In the genomic region with DNA sequence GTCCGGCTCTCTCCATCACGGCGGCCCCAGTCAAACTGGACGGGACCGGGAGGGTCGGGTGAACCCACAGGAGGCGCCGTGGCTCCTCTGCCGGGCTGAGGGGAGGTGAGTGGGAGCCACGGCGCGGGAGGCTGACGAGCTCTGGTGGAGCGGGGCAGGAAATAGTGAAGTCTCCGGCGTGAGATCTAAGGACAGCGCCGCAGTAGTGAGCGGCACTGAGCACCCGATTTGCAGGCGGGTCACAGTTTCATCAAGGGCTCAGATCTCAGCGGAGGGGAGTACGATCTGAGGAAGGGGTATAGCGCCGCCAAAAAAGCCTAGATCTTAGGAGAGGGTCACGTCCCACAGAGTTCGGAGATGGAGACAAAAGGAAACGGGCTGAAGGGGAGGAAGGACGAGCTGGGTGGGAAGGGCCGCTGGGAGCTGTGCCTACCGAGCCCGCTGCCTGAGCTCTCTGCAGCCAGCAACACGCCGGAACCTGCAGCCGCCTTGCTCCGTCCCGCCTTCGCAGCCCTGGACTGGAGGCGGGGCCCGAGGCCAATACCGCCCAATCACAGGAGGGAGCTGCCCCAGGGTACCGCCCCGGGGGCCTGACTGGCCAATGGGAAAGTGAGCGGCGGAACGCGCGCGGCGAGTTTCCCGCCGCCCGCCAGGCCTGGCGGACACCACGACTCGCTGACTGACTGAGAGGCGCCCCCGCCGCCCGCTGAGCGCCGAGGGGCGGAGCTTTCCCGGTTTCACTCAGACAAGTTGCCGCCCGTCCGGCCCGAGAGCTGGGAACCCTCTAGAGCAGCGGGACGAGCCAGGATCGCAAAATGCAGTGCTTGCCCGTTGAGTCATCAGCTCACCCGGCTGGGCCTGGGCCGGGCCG, we compare ENCODE assay signal across 8 cellular contexts. TPM values are rescaled to one million over a fixed set of nuclear protein-coding genes. Genes with fewer than 3 reads are reported as not detected.
DNase-seq lines count a peak whose midpoint lies in the region; ATAC-seq, FAIRE-seq and TF ChIP-seq lines count a peak whose summit lies in the region.

No MANE protein-coding gene starts in this region.

- peak overlapping the region; percentile 77 for H3K9ac ChIP-seq in HepG2 (ENCODE audit: insufficient read depth, low read depth, low read length)

- peak; percentile 96 for ATAC-seq in CD4-positive, CD25-positive, alpha-beta regulatory T cell (ENCODE audit: low read depth in 2 of 2)
- peak; percentile 90 for ATAC-seq in GM19397 (IDR thresholded peaks at IDR 0.05; ENCODE audit: unreplicated experiment)
- peak; percentile 90 for ATAC-seq in HG03565 (IDR thresholded peaks at IDR 0.05; ENCODE audit: unreplicated experiment)
- ATAC-seq in HepG2 = peak; percentile 94

- intact Hi-C loops in HepG2 (cut with micrococcal nuclease; ENCODE audit: unreplicated experiment) = no loop called here

- H3K27ac Mint-ChIP-seq in CD4-positive, CD25-positive, alpha-beta regulatory T cell = peak overlapping the region; percentile 43 to 99 (median 90)

- H3K4me1 Mint-ChIP-seq in CD4-positive, CD25-positive, alpha-beta regulatory T cell = peaks cover 0 to 33% (median 17%) of the 10 kb centered on the region in 4 donors

- CTCF ChIA-PET in HepG2 (lab: Yijun Ruan, JAX; ENCODE audit: low intra/inter-chr PET ratio, low total read pairs) = no interaction called here

- peak overlapping the region; percentile 99 for H3K4me2 ChIP-seq in HepG2 (ENCODE audit: low read depth, low read length)

- H3K9me3 ChIP-seq in CD4-positive, CD25-positive, alpha-beta regulatory T cell (ENCODE audit: control insufficient read depth in 2 of 2, low read length in 2 of 2) = no peaks in the 10 kb centered on the region
- H3K9me3 ChIP-seq in HepG2 (ENCODE audit: low read length) = no peaks in the 10 kb centered on the region

- H3K79me2 ChIP-seq in HepG2 (ENCODE audit: insufficient read depth, low read length) = no peaks in the 10 kb centered on the region

- H3K9me3 Mint-ChIP-seq in CD4-positive, CD25-positive, alpha-beta regulatory T cell = no peaks in the 10 kb centered on the region

- FAIRE-seq in HepG2 (lab: Jason Lieb, UNC) = peak; percentile 83

- H3K27me3 Mint-ChIP-seq in CD4-positive, CD25-positive, alpha-beta regulatory T cell = no peaks in the 10 kb centered on the region

- TF ChIP-seq RAD21 in HepG2 (CRISPR knock-in tag; IDR thresholded peaks at IDR 0.05) = peak; percentile 7; the same call in 1 of the 2 replicates

- H3K36me3 ChIP-seq in CD4-positive, CD25-positive, alpha-beta regulatory T cell (ENCODE audit: control insufficient read depth, insufficient read depth, low read length) = no peaks in the 10 kb centered on the region
- H3K36me3 ChIP-seq in HepG2 (replicated peaks in 1 of 2; ENCODE audit: control insufficient read depth in 1 of 2, insufficient read depth in 2 of 2, low read length in 2 of 2) = no peaks in the 10 kb centered on the region

- H4K20me1 ChIP-seq in HepG2 (ENCODE audit: insufficient read depth, low read length) = no peaks in the 10 kb centered on the region

- peak overlapping the region; percentile 86 for H3K27ac ChIP-seq in CD4-positive, CD25-positive, alpha-beta regulatory T cell (ENCODE audit: insufficient read depth, low read length, poor library complexity, severe bottlenecking)
- H3K27ac ChIP-seq in HepG2 (ENCODE audit: extremely low read length, insufficient read depth, low read length) = peak overlapping the region; percentile 79

- peak overlapping the region; percentile 11 for H2AFZ ChIP-seq in HepG2 (ENCODE audit: low read length)

- peaks cover 21% of the 10 kb centered on the region for H3K4me1 ChIP-seq in CD4-positive, CD25-positive, alpha-beta regulatory T cell (ENCODE audit: control insufficient read depth, insufficient read depth, low read length, poor library complexity, severe bottlenecking)
- peaks cover 63% of the 10 kb centered on the region for H3K4me1 ChIP-seq in HepG2 (ENCODE audit: insufficient read depth, low read length)

- no TSS peak for BruUV-seq in HepG2 (replicated peaks; lab: Mats Ljungman, UMichigan)

- TF ChIP-seq EP300 in HepG2 (IDR thresholded peaks at IDR 0.05; ENCODE audit: low read depth in 2 of 2, low read length in 2 of 2) = no peak
- no peak; the same call in 1 of the 2 replicates for TF ChIP-seq EP300 in HepG2 (CRISPR knock-in tag; IDR thresholded peaks at IDR 0.05; ENCODE audit: borderline replicate concordance)

- in situ Hi-C loops in HepG2 (cut with HindIII; ENCODE audit: extremely low pct_ligation_motif_present, low pct_unique_long_range_greater_than_20kb) = no loop called here

- 3% methylated on average over 30 of the region's 75 CpGs for WGBS in HepG2 (ENCODE audit: low lambda C conversion rate)

- peak overlapping the region; percentile 90 to 99 (median 94) for H3K4me3 Mint-ChIP-seq in CD4-positive, CD25-positive, alpha-beta regulatory T cell

- peak; percentile 93 to 98 (median 93) for DNase-seq in CD4-positive, CD25-positive, alpha-beta regulatory T cell
- DNase-seq in NCI-H748 treated with DMSO at 0.1 percent for 48 hours (lab: John Stamatoyannopoulos, UW) = peak; percentile 81
- peak; percentile 88 to 90 for DNase-seq in activated CD4-positive, alpha-beta T cell treated with anti-CD3 and anti-CD28 coated beads, Interleukin-2, amount 50 U/mL, for 4 hours
- DNase-seq in dermis blood vessel endothelial cell = peak; percentile 98
- DNase-seq in HepG2 (ENCODE audit: low spot score) = peak; percentile 93
- peak; percentile 93 to 94 for DNase-seq in stimulated activated CD4-positive, alpha-beta T cell treated with anti-CD3 and anti-CD28 coated beads, Interleukin-2, amount 100 ng/mL, for 48 hours

- H3K4me3 ChIP-seq in CD4-positive, CD25-positive, alpha-beta regulatory T cell (ENCODE audit: low read depth, low read length) = peak overlapping the region; percentile 84
- H3K4me3 ChIP-seq in HepG2 (replicated peaks in 1 of 3; ENCODE audit: insufficient read depth in 1 of 3, low read depth in 2 of 3, low read length in 3 of 3) = peak overlapping the region; percentile 70 to 79 (median 70)

- TF ChIP-seq CTCF in HepG2 (CRISPR knock-in tag; IDR thresholded peaks at IDR 0.05) = no peak; the same call in 1 of the 2 replicates

- no peaks in the 10 kb centered on the region for H3K27me3 ChIP-seq in CD4-positive, CD25-positive, alpha-beta regulatory T cell (ENCODE audit: control insufficient read depth, insufficient read depth, low read length)
- H3K27me3 ChIP-seq in HepG2 (ENCODE audit: control insufficient read depth in 1 of 2, insufficient read depth in 2 of 2, low read length in 2 of 2) = no peaks in the 10 kb centered on the region

- POLR2A ChIA-PET in HepG2 (lab: Yijun Ruan, JAX) = interaction anchor here (0.6 to 2.1 kb wide), 21 partner anchors 9 to 173 kb away, joined by 3 to 25 read pairs (median 5); a partner anchor contains a TSS

- no peaks in the 10 kb centered on the region for H3K36me3 Mint-ChIP-seq in CD4-positive, CD25-positive, alpha-beta regulatory T cell

- peak; percentile 97 for TF ChIP-seq POLR2A in HepG2 (IDR thresholded peaks at IDR 0.05; ENCODE audit: insufficient read depth in 1 of 2, low read depth in 2 of 2, low read length in 2 of 2)

RNA-seq across cellular contexts. Expression of a gene that starts 1.9 kb away (rescaled TPM):
- 1.3 TPM for total RNA-seq in CD4-positive, CD25-positive, alpha-beta regulatory T cell
- polyA plus RNA-seq in CD4-positive, CD25-positive, alpha-beta regulatory T cell = not detected
- 0.51 and 0.70 TPM in 2 replicates for total RNA-seq in dermis blood vessel endothelial cell
- total RNA-seq in HepG2 (2016; rRNA removed; fragmentation: Illumina TruSeq; extraction: Trizol) = 5.6 and 6.8 TPM in 2 replicates
- total RNA-seq in HepG2 (2016; cell fraction: cytosol; rRNA removed; fragmentation: Illumina TruSeq; extraction: Trizol; ENCODE audit: low read depth) = 1.2 and 1.3 TPM in 2 replicates
- 6.1 and 6.5 TPM in 2 replicates for total RNA-seq in HepG2 (2016; cell fraction: insoluble cytoplasmic fraction; rRNA removed; fragmentation: Illumina TruSeq; extraction: Trizol)
- 2.4 and 2.5 TPM in 2 replicates for total RNA-seq in HepG2 (2016; cell fraction: membrane; rRNA removed; fragmentation: Illumina TruSeq; extraction: Trizol)
- total RNA-seq in HepG2 (2016; cell fraction: nucleus; rRNA removed; fragmentation: Illumina TruSeq; extraction: Trizol) = 2.2 and 3.0 TPM in 2 replicates
- polyA plus RNA-seq in HepG2 (2011; rRNA removed) = 4.0 and 4.3 TPM in 2 replicates
- polyA plus RNA-seq in HepG2 (2011; cell fraction: cytosol; rRNA removed) = 2.8 and 3.9 TPM in 2 replicates
- 1.8 and 2.5 TPM in 2 replicates for polyA plus RNA-seq in HepG2 (2011; cell fraction: nucleus; rRNA removed)
- 4.0 and 4.4 TPM in 2 replicates for polyA plus RNA-seq in HepG2 (2012)
- polyA plus RNA-seq in HepG2 (2016; cell fraction: cytosol; fragmentation: Illumina TruSeq; extraction: Trizol; ENCODE audit: low read depth) = 1.4 and 1.6 TPM in 2 replicates
- 9.2 and 11.4 TPM in 2 replicates for polyA plus RNA-seq in HepG2 (2016; cell fraction: insoluble cytoplasmic fraction; fragmentation: Illumina TruSeq; extraction: Trizol; ENCODE audit: low read depth)
- polyA plus RNA-seq in HepG2 (2016; cell fraction: membrane; fragmentation: Illumina TruSeq; extraction: Trizol; ENCODE audit: low read depth) = 2.1 and 2.5 TPM in 2 replicates
- polyA plus RNA-seq in HepG2 (2016; cell fraction: nucleus; fragmentation: Illumina TruSeq; extraction: Trizol; ENCODE audit: insufficient read depth, low read depth) = 4.6 and 6.2 TPM in 2 replicates
- polyA minus RNA-seq in HepG2 (2011; rRNA and poly(A)+ RNA removed; ENCODE audit: low replicate concordance) = 2.2 and 119 TPM in 2 replicates
- 3.0 and 4.8 TPM in 2 replicates for polyA minus RNA-seq in HepG2 (2011; cell fraction: cytosol; rRNA and poly(A)+ RNA removed)
- 0.37 and 1.7 TPM in 2 replicates for polyA minus RNA-seq in HepG2 (2011; cell fraction: nucleus; rRNA and poly(A)+ RNA removed)

RNA-seq across cellular contexts. Expression of a gene that starts 25.2 kb away (rescaled TPM):
- 45.5 TPM for total RNA-seq in CD4-positive, CD25-positive, alpha-beta regulatory T cell
- polyA plus RNA-seq in CD4-positive, CD25-positive, alpha-beta regulatory T cell = 10 to 100 TPM; 12.1 to 32.1 (median 20.5) TPM
- 9.4 and 10.7 TPM in 2 replicates for total RNA-seq in dermis blood vessel endothelial cell
- total RNA-seq in HepG2 (2016; rRNA removed; fragmentation: Illumina TruSeq; extraction: Trizol) = 19.3 and 22.9 TPM in 2 replicates
- total RNA-seq in HepG2 (2016; cell fraction: cytosol; rRNA removed; fragmentation: Illumina TruSeq; extraction: Trizol; ENCODE audit: low read depth) = 1.8 and 2.5 TPM in 2 replicates
- total RNA-seq in HepG2 (2016; cell fraction: insoluble cytoplasmic fraction; rRNA removed; fragmentation: Illumina TruSeq; extraction: Trizol) = 20.8 and 22.5 TPM in 2 replicates
- 4.7 and 7.3 TPM in 2 replicates for total RNA-seq in HepG2 (2016; cell fraction: membrane; rRNA removed; fragmentation: Illumina TruSeq; extraction: Trizol)
- total RNA-seq in HepG2 (2016; cell fraction: nucleus; rRNA removed; fragmentation: Illumina TruSeq; extraction: Trizol) = 10.8 and 13.7 TPM in 2 replicates
- 38.9 and 41.8 TPM in 2 replicates for polyA plus RNA-seq in HepG2 (2011; rRNA removed)
- 16.3 and 25.9 TPM in 2 replicates for polyA plus RNA-seq in HepG2 (2011; cell fraction: cytosol; rRNA removed)
- polyA plus RNA-seq in HepG2 (2011; cell fraction: nucleus; rRNA removed) = 29.9 and 35.0 TPM in 2 replicates
- 14.4 and 15.5 TPM in 2 replicates for polyA plus RNA-seq in HepG2 (2012)
- polyA plus RNA-seq in HepG2 (2016; cell fraction: cytosol; fragmentation: Illumina TruSeq; extraction: Trizol; ENCODE audit: low read depth) = 4.8 and 5.2 TPM in 2 replicates
- 31.8 and 35.9 TPM in 2 replicates for polyA plus RNA-seq in HepG2 (2016; cell fraction: insoluble cytoplasmic fraction; fragmentation: Illumina TruSeq; extraction: Trizol; ENCODE audit: low read depth)
- 8.5 and 9.5 TPM in 2 replicates for polyA plus RNA-seq in HepG2 (2016; cell fraction: membrane; fragmentation: Illumina TruSeq; extraction: Trizol; ENCODE audit: low read depth)
- 31.5 and 47.0 TPM in 2 replicates for polyA plus RNA-seq in HepG2 (2016; cell fraction: nucleus; fragmentation: Illumina TruSeq; extraction: Trizol; ENCODE audit: insufficient read depth, low read depth)
- polyA minus RNA-seq in HepG2 (2011; rRNA and poly(A)+ RNA removed; ENCODE audit: low replicate concordance) = 46.8 and 68.0 TPM in 2 replicates
- 18.6 and 24.9 TPM in 2 replicates for polyA minus RNA-seq in HepG2 (2011; cell fraction: cytosol; rRNA and poly(A)+ RNA removed)
- polyA minus RNA-seq in HepG2 (2011; cell fraction: nucleus; rRNA and poly(A)+ RNA removed) = 11.1 and 15.8 TPM in 2 replicates

RNA-seq across cellular contexts. Expression of a gene that starts 35.4 kb away (rescaled TPM):
- total RNA-seq in CD4-positive, CD25-positive, alpha-beta regulatory T cell = 26.7 TPM
- polyA plus RNA-seq in CD4-positive, CD25-positive, alpha-beta regulatory T cell = 10 to 100 TPM; 14.0 to 19.0 (median 17.6) TPM
- total RNA-seq in dermis blood vessel endothelial cell (10.7 and 11.2 TPM in 2 replicates), HepG2 (2016; rRNA removed; fragmentation: Illumina TruSeq; extraction: Trizol) (11.0 and 12.5 TPM in 2 replicates)
- total RNA-seq in HepG2 (2016; cell fraction: cytosol; rRNA removed; fragmentation: Illumina TruSeq; extraction: Trizol; ENCODE audit: low read depth) = 1.6 and 3.3 TPM in 2 replicates
- total RNA-seq in HepG2 (2016; cell fraction: insoluble cytoplasmic fraction; rRNA removed; fragmentation: Illumina TruSeq; extraction: Trizol) = 11.4 and 14.1 TPM in 2 replicates
- 8.6 and 9.5 TPM in 2 replicates for total RNA-seq in HepG2 (2016; cell fraction: membrane; rRNA removed; fragmentation: Illumina TruSeq; extraction: Trizol)
- 9.7 and 10.0 TPM in 2 replicates for total RNA-seq in HepG2 (2016; cell fraction: nucleus; rRNA removed; fragmentation: Illumina TruSeq; extraction: Trizol)
- polyA plus RNA-seq in HepG2 (2011; rRNA removed) = 6.8 and 8.3 TPM in 2 replicates
- polyA plus RNA-seq in HepG2 (2011; cell fraction: cytosol; rRNA removed) = 5.6 TPM in 2 replicates
- polyA plus RNA-seq in HepG2 (2011; cell fraction: nucleus; rRNA removed) = 12.9 and 16.4 TPM in 2 replicates
- 7.4 and 8.5 TPM in 2 replicates for polyA plus RNA-seq in HepG2 (2012)
- 3.5 and 4.5 TPM in 2 replicates for polyA plus RNA-seq in HepG2 (2016; cell fraction: cytosol; fragmentation: Illumina TruSeq; extraction: Trizol; ENCODE audit: low read depth)
- polyA plus RNA-seq in HepG2 (2016; cell fraction: insoluble cytoplasmic fraction; fragmentation: Illumina TruSeq; extraction: Trizol; ENCODE audit: low read depth) = 12.3 and 14.3 TPM in 2 replicates
- 6.7 and 7.6 TPM in 2 replicates for polyA plus RNA-seq in HepG2 (2016; cell fraction: membrane; fragmentation: Illumina TruSeq; extraction: Trizol; ENCODE audit: low read depth)
- polyA plus RNA-seq in HepG2 (2016; cell fraction: nucleus; fragmentation: Illumina TruSeq; extraction: Trizol; ENCODE audit: insufficient read depth, low read depth) = 18.7 and 22.1 TPM in 2 replicates
- polyA minus RNA-seq in HepG2 (2011; rRNA and poly(A)+ RNA removed; ENCODE audit: low replicate concordance) = 9.9 and 10.4 TPM in 2 replicates
- polyA minus RNA-seq in HepG2 (2011; cell fraction: cytosol; rRNA and poly(A)+ RNA removed) = 4.6 and 4.9 TPM in 2 replicates
- 9.9 and 10.8 TPM in 2 replicates for polyA minus RNA-seq in HepG2 (2011; cell fraction: nucleus; rRNA and poly(A)+ RNA removed)

RNA-seq across cellular contexts. Expression of a gene that starts 38.4 kb away (rescaled TPM):
- total RNA-seq in CD4-positive, CD25-positive, alpha-beta regulatory T cell = 73.6 TPM
- polyA plus RNA-seq in CD4-positive, CD25-positive, alpha-beta regulatory T cell = 10 to 100 TPM in 2 of 4 donors, 1 to 10 TPM in 2; 4.4 to 14.8 (median 10.3) TPM
- total RNA-seq in dermis blood vessel endothelial cell (6.8 and 9.2 TPM in 2 replicates), HepG2 (2016; rRNA removed; fragmentation: Illumina TruSeq; extraction: Trizol) (9.0 and 13.2 TPM in 2 replicates)
- total RNA-seq in HepG2 (2016; cell fraction: cytosol; rRNA removed; fragmentation: Illumina TruSeq; extraction: Trizol; ENCODE audit: low read depth) = 6.6 and 7.7 TPM in 2 replicates
- total RNA-seq in HepG2 (2016; cell fraction: insoluble cytoplasmic fraction; rRNA removed; fragmentation: Illumina TruSeq; extraction: Trizol) = 7.9 and 11.9 TPM in 2 replicates
- total RNA-seq in HepG2 (2016; cell fraction: membrane; rRNA removed; fragmentation: Illumina TruSeq; extraction: Trizol) = 21.8 and 26.5 TPM in 2 replicates
- 9.5 and 10.6 TPM in 2 replicates for total RNA-seq in HepG2 (2016; cell fraction: nucleus; rRNA removed; fragmentation: Illumina TruSeq; extraction: Trizol)
- 35.3 and 40.6 TPM in 2 replicates for polyA plus RNA-seq in HepG2 (2011; rRNA removed)
- 29.0 and 30.0 TPM in 2 replicates for polyA plus RNA-seq in HepG2 (2011; cell fraction: cytosol; rRNA removed)
- 32.6 and 39.8 TPM in 2 replicates for polyA plus RNA-seq in HepG2 (2011; cell fraction: nucleus; rRNA removed)
- polyA plus RNA-seq in HepG2 (2012) = 12.9 and 16.3 TPM in 2 replicates
- polyA plus RNA-seq in HepG2 (2016; cell fraction: cytosol; fragmentation: Illumina TruSeq; extraction: Trizol; ENCODE audit: low read depth) = 13.9 and 14.2 TPM in 2 replicates
- polyA plus RNA-seq in HepG2 (2016; cell fraction: insoluble cytoplasmic fraction; fragmentation: Illumina TruSeq; extraction: Trizol; ENCODE audit: low read depth) = 13.2 and 16.6 TPM in 2 replicates
- polyA plus RNA-seq in HepG2 (2016; cell fraction: membrane; fragmentation: Illumina TruSeq; extraction: Trizol; ENCODE audit: low read depth) = 30.8 and 32.0 TPM in 2 replicates
- polyA plus RNA-seq in HepG2 (2016; cell fraction: nucleus; fragmentation: Illumina TruSeq; extraction: Trizol; ENCODE audit: insufficient read depth, low read depth) = 19.3 and 23.8 TPM in 2 replicates
- 33.5 and 53.0 TPM in 2 replicates for polyA minus RNA-seq in HepG2 (2011; rRNA and poly(A)+ RNA removed; ENCODE audit: low replicate concordance)
- 11.3 and 14.6 TPM in 2 replicates for polyA minus RNA-seq in HepG2 (2011; cell fraction: cytosol; rRNA and poly(A)+ RNA removed)
- polyA minus RNA-seq in HepG2 (2011; cell fraction: nucleus; rRNA and poly(A)+ RNA removed) = 8.4 and 8.7 TPM in 2 replicates

RNA-seq across cellular contexts. Expression of a gene that starts 48.9 kb away (rescaled TPM):
- total RNA-seq in CD4-positive, CD25-positive, alpha-beta regulatory T cell = not detected
- polyA plus RNA-seq in CD4-positive, CD25-positive, alpha-beta regulatory T cell = not detected
- total RNA-seq in dermis blood vessel endothelial cell = not detected in 2 replicates
- 71.6 and 72.5 TPM in 2 replicates for total RNA-seq in HepG2 (2016; rRNA removed; fragmentation: Illumina TruSeq; extraction: Trizol)
- 32.2 and 34.7 TPM in 2 replicates for total RNA-seq in HepG2 (2016; cell fraction: cytosol; rRNA removed; fragmentation: Illumina TruSeq; extraction: Trizol; ENCODE audit: low read depth)
- 72.9 and 77.8 TPM in 2 replicates for total RNA-seq in HepG2 (2016; cell fraction: insoluble cytoplasmic fraction; rRNA removed; fragmentation: Illumina TruSeq; extraction: Trizol)
- 42.2 and 44.8 TPM in 2 replicates for total RNA-seq in HepG2 (2016; cell fraction: membrane; rRNA removed; fragmentation: Illumina TruSeq; extraction: Trizol)
- total RNA-seq in HepG2 (2016; cell fraction: nucleus; rRNA removed; fragmentation: Illumina TruSeq; extraction: Trizol) = 49.1 and 51.4 TPM in 2 replicates
- 133 and 203 TPM in 2 replicates for polyA plus RNA-seq in HepG2 (2011; rRNA removed)
- 120 and 167 TPM in 2 replicates for polyA plus RNA-seq in HepG2 (2011; cell fraction: cytosol; rRNA removed)
- 160 and 185 TPM in 2 replicates for polyA plus RNA-seq in HepG2 (2011; cell fraction: nucleus; rRNA removed)
- 94.7 and 125 TPM in 2 replicates for polyA plus RNA-seq in HepG2 (2012)
- polyA plus RNA-seq in HepG2 (2016; cell fraction: cytosol; fragmentation: Illumina TruSeq; extraction: Trizol; ENCODE audit: low read depth) = 14.5 and 14.6 TPM in 2 replicates
- polyA plus RNA-seq in HepG2 (2016; cell fraction: insoluble cytoplasmic fraction; fragmentation: Illumina TruSeq; extraction: Trizol; ENCODE audit: low read depth) = 86.2 and 93.6 TPM in 2 replicates
- polyA plus RNA-seq in HepG2 (2016; cell fraction: membrane; fragmentation: Illumina TruSeq; extraction: Trizol; ENCODE audit: low read depth) = 17.4 and 19.6 TPM in 2 replicates
- polyA plus RNA-seq in HepG2 (2016; cell fraction: nucleus; fragmentation: Illumina TruSeq; extraction: Trizol; ENCODE audit: insufficient read depth, low read depth) = 81.0 and 96.9 TPM in 2 replicates
- 0.21 and 413 TPM in 2 replicates for polyA minus RNA-seq in HepG2 (2011; rRNA and poly(A)+ RNA removed; ENCODE audit: low replicate concordance)
- polyA minus RNA-seq in HepG2 (2011; cell fraction: cytosol; rRNA and poly(A)+ RNA removed) = 175 and 182 TPM in 2 replicates
- 42.6 and 49.5 TPM in 2 replicates for polyA minus RNA-seq in HepG2 (2011; cell fraction: nucleus; rRNA and poly(A)+ RNA removed)

Comparison
In these comparisons a context has a peak if more than half of its experiments do, and no peak if none do; other contexts are left out.
1. Peak in every context shown above with its lines: DNase-seq, ATAC-seq, H3K4me3 ChIP-seq and H3K27ac ChIP-seq.